22 cellular contexts compared by ENCODE assay signal in genomic region chr5:11520241-11520929, GRCh38.
"Had no signal": no experiment of that assay in that cellular context is flagged by ENCODE, and none has a peak within 500 bp of the region (broad histone marks: within the 10 kb centered on the region; RNA-seq: fewer than 3 reads in every experiment).

No MANE protein-coding gene starts in this region.

- H3K4me2 ChIP-seq: neural progenitor cell had no signal

- DNase-seq: activated CD4-positive, alpha-beta T cell treated with anti-CD3 and anti-CD28 coated beads, Interleukin-2, amount 50 U/mL, for 1 hour; activated CD8-positive, alpha-beta T cell treated with anti-CD3 and anti-CD28 coated beads, Interleukin-2, amount 10 ng/mL, durations not matched to agents 7 days and 5 days; activated gamma-delta T cell treated with Interleukin-2 at 50 U/mL for 16 hours; effector CD4-positive, alpha-beta T cell; erythroblast; foreskin fibroblast; hypothalamus; left ventricle myocardium inferior; mammary epithelial cell; naive thymus-derived CD8-positive, alpha-beta T cell; stimulated activated CD4-positive, alpha-beta T cell treated with anti-CD3 and anti-CD28 coated beads, Interleukin-4, amount 100 ng/mL, for 4 hours; stimulated activated naive CD8-positive, alpha-beta T cell treated with anti-CD3 and anti-CD28 coated beads, Interleukin-15, Interleukin-2, amounts not matched to agents 100 U/mL and 50 U/mL, for 24 hours; SW 1271; T-helper 2 cell; tibial artery had no signal

- H3K36me3 ChIP-seq: ascending aorta, left ventricle myocardium inferior, neural progenitor cell, prostate gland, tibial artery had no signal

- H3K4me3 Mint-ChIP-seq: activated CD8-positive, alpha-beta T cell treated with anti-CD3 and anti-CD28 coated beads, Interleukin-2, amount 10 ng/mL, durations not matched to agents 7 days and 5 days; activated T-helper 1 cell treated with anti-CD3 and anti-CD28 coated beads, Interleukin-12 subunit alpha, Interleukin-12 subunit beta, Interleukin-2, Interleukin-4 antibody, amounts not matched to agents 30 ng/mL and 10 ng/mL and 1 ng/mL, durations not matched to agents 14 hours and 24 hours and 36 hours; mesothelial cell of epicardium; naive thymus-derived CD8-positive, alpha-beta T cell; neural progenitor cell had no signal

- H3K9me3 ChIP-seq: ascending aorta, left ventricle myocardium inferior, prostate gland, tibial artery had no signal

- H3K27ac ChIP-seq: ascending aorta, left ventricle myocardium inferior, neural progenitor cell, prostate gland, tibial artery had no signal

- H2AFZ ChIP-seq: neural progenitor cell had no signal

- H3K27me3 ChIP-seq: ascending aorta, neural progenitor cell, tibial artery had no signal

- H3K27ac Mint-ChIP-seq: activated CD8-positive, alpha-beta T cell treated with anti-CD3 and anti-CD28 coated beads, Interleukin-2, amount 10 ng/mL, durations not matched to agents 7 days and 5 days; activated naive CD4-positive, alpha-beta T cell treated with anti-CD3 and anti-CD28 coated beads, Interleukin-2, amount 50 U/mL, for 72 hours; activated T-helper 1 cell treated with anti-CD3 and anti-CD28 coated beads, Interleukin-12 subunit alpha, Interleukin-12 subunit beta, Interleukin-2, Interleukin-4 antibody, amounts not matched to agents 30 ng/mL and 10 ng/mL and 1 ng/mL, durations not matched to agents 14 hours and 24 hours and 36 hours; mesothelial cell of epicardium; naive thymus-derived CD8-positive, alpha-beta T cell; neural progenitor cell had no signal

- ATAC-seq: activated CD4-positive, CD25-positive, alpha-beta regulatory T cell treated with anti-CD3 and anti-CD28 coated beads, Interleukin-2, amount 50 U/mL, for 24 hours; activated CD8-positive, alpha-beta T cell treated with anti-CD3 and anti-CD28 coated beads, Interleukin-2, amount 10 ng/mL, durations not matched to agents 7 days and 5 days; activated naive CD4-positive, alpha-beta T cell treated with anti-CD3 and anti-CD28 coated beads, Interleukin-2, amount 50 U/mL, for 72 hours; naive thymus-derived CD8-positive, alpha-beta T cell; stimulated activated naive CD8-positive, alpha-beta T cell treated with anti-CD3 and anti-CD28 coated beads, Interleukin-15, Interleukin-2, amounts not matched to agents 100 U/mL and 50 U/mL, for 24 hours had no signal

- H3K4me1 ChIP-seq: ascending aorta, left ventricle myocardium inferior, prostate gland, tibial artery had no signal

- H3K36me3 Mint-ChIP-seq: activated naive CD4-positive, alpha-beta T cell treated with anti-CD3 and anti-CD28 coated beads, Interleukin-2, amount 50 U/mL, for 72 hours; mesothelial cell of epicardium; naive thymus-derived CD8-positive, alpha-beta T cell had no signal

- H3K4me3 ChIP-seq: ascending aorta, left ventricle myocardium inferior, neural progenitor cell, prostate gland, tibial artery had no signal

- H3K27me3 Mint-ChIP-seq: naive thymus-derived CD8-positive, alpha-beta T cell had no signal

- H3K9me3 Mint-ChIP-seq: activated T-helper 1 cell treated with anti-CD3 and anti-CD28 coated beads, Interleukin-12 subunit alpha, Interleukin-12 subunit beta, Interleukin-2, Interleukin-4 antibody, amounts not matched to agents 30 ng/mL and 10 ng/mL and 1 ng/mL, durations not matched to agents 14 hours and 24 hours and 36 hours; mesothelial cell of epicardium had no signal

- H3K4me1 Mint-ChIP-seq: naive thymus-derived CD8-positive, alpha-beta T cell had no signal
